Comparison of ENCODE assay signal across 8 cellular contexts in the genomic region with DNA sequence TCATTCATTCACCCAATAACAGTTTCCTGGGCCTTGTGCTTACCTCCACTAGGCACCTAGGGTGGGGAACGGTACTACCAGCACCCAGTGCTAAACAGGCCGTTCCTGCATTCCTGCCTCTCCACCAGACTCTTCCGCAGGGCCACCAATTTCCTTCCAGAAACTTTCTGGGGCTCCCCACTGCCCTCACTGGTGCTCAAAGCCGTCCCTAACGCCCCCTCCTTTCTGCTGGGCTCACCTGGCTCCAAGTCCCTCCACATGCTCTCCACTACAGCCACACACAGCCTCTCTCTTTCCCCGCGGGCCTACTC. TPM values are rescaled to one million over a fixed set of nuclear protein-coding genes. Genes with fewer than 3 reads are reported as not detected.
DNase-seq lines count a peak whose midpoint lies in the region; ATAC-seq and TF ChIP-seq lines count a peak whose summit lies in the region.

No MANE protein-coding gene starts in this region.

- H3K4me3 Mint-ChIP-seq in WTC11, result peak overlapping the region; percentile 62
- peak overlapping the region; percentile 83 to 91 for H3K4me3 Mint-ChIP-seq in stimulated activated naive B cell treated with anti-CD40 and anti-IgM and Interleukin-4, amounts not matched to agents 10 μg/mL and 1 μg/mL and 100 μg/mL, for 72 hours

- H3K9me3 ChIP-seq in hepatocyte (ENCODE audit: low read depth), result no peaks in the 10 kb centered on the region

- no peaks in the 10 kb centered on the region for H3K9me2 ChIP-seq in hepatocyte (replicated peaks; ENCODE audit: insufficient read depth)

- peaks cover 11% of the 10 kb centered on the region for H3K36me3 Mint-ChIP-seq in WTC11
- H3K36me3 Mint-ChIP-seq in stimulated activated naive B cell treated with anti-CD40 and anti-IgM and Interleukin-4, amounts not matched to agents 10 μg/mL and 1 μg/mL and 100 μg/mL, for 72 hours, result peaks cover 35 to 48% of the 10 kb centered on the region in 2 donors

- CTCF ChIA-PET in WTC11 (lab: Charles Lee), result no interaction called here

- DNase-seq in HFF-Myc (ENCODE audit: extremely low read depth, low read depth), result no peak
- DNase-seq in WTC11 (ENCODE audit: low spot score), result no peak
- DNase-seq in hepatocyte (ENCODE audit: low spot score), result no peak
- no peak for DNase-seq in stimulated activated naive B cell treated with anti-CD40 and anti-IgM and Interleukin-4, amounts not matched to agents 10 μg/mL and 1 μg/mL and 100 μg/mL, for 72 hours
- DNase-seq in activated CD8-positive, alpha-beta memory T cell treated with anti-CD3 and anti-CD28 coated beads, Interleukin-2, amount 50 U/mL, for 4 hours, result no peak
- DNase-seq in NCI-H1417 (lab: John Stamatoyannopoulos, UW), result no peak

- H3K27me3 ChIP-seq in hepatocyte, result no peaks in the 10 kb centered on the region

- POLR2A ChIA-PET in WTC11 (lab: Charles Lee), result no interaction called here

- 60% methylated on average over 7 of the region's 7 CpGs for WGBS in hepatocyte (ENCODE audit: low lambda C conversion rate, missing lambda C conversion rate)

- H3K4me1 Mint-ChIP-seq in WTC11, result peaks cover 61% of the 10 kb centered on the region
- peaks cover 41 to 55% of the 10 kb centered on the region in 2 donors for H3K4me1 Mint-ChIP-seq in stimulated activated naive B cell treated with anti-CD40 and anti-IgM and Interleukin-4, amounts not matched to agents 10 μg/mL and 1 μg/mL and 100 μg/mL, for 72 hours

- ATAC-seq in WTC11, result peak; percentile 14; the same call in 1 of the 2 replicates
- peak in 1 of 2 donors; percentile 7 for ATAC-seq in stimulated activated naive B cell treated with anti-CD40 and anti-IgM and Interleukin-4, amounts not matched to agents 10 μg/mL and 1 μg/mL and 100 μg/mL, for 72 hours (replicated peaks)
- ATAC-seq in GM19023 (IDR thresholded peaks at IDR 0.05; ENCODE audit: unreplicated experiment), result no peak
- ATAC-seq in esophagus mucosa, result no peak

- H3K27ac ChIP-seq in hepatocyte, result peak overlapping the region; percentile 99

- H3K4me3 ChIP-seq in HFF-Myc (replicated peaks; ENCODE audit: low read depth, low read length) (peak overlapping the region; percentile 62), hepatocyte (peak overlapping the region; percentile 96)

- H3K4me1 ChIP-seq in hepatocyte (ENCODE audit: insufficient read depth), result peaks cover 50% of the 10 kb centered on the region

- H3K27ac Mint-ChIP-seq in WTC11, result peak overlapping the region; percentile 56
- peak overlapping the region; percentile 88 for H3K27ac Mint-ChIP-seq in stimulated activated naive B cell treated with anti-CD40 and anti-IgM and Interleukin-4, amounts not matched to agents 10 μg/mL and 1 μg/mL and 100 μg/mL, for 72 hours

- H3K79me2 ChIP-seq in hepatocyte, result no peaks in the 10 kb centered on the region

- H3K9me3 Mint-ChIP-seq in WTC11, result no peaks in the 10 kb centered on the region
- no peaks in the 10 kb centered on the region for H3K9me3 Mint-ChIP-seq in stimulated activated naive B cell treated with anti-CD40 and anti-IgM and Interleukin-4, amounts not matched to agents 10 μg/mL and 1 μg/mL and 100 μg/mL, for 72 hours

- H4K20me1 ChIP-seq in hepatocyte (ENCODE audit: insufficient read depth, poor library complexity, severe bottlenecking), result no peaks in the 10 kb centered on the region

- peak overlapping the region; percentile 99 for H3K4me2 ChIP-seq in hepatocyte

- peaks cover 12% of the 10 kb centered on the region for H3K27me3 Mint-ChIP-seq in WTC11 (ENCODE audit: low read depth)
- peaks cover 0 to 4% of the 10 kb centered on the region in 2 donors for H3K27me3 Mint-ChIP-seq in stimulated activated naive B cell treated with anti-CD40 and anti-IgM and Interleukin-4, amounts not matched to agents 10 μg/mL and 1 μg/mL and 100 μg/mL, for 72 hours

- H3K36me3 ChIP-seq in hepatocyte (replicated peaks; ENCODE audit: insufficient read depth, low read depth), result no peaks in the 10 kb centered on the region

- no peak overlapping the region for H2AFZ ChIP-seq in hepatocyte

- TF ChIP-seq CTCF in HFF-Myc (IDR thresholded peaks at IDR 0.05; ENCODE audit: low read depth, low read length, missing control alignments), result no peak
- TF ChIP-seq CTCF in WTC11 (IDR thresholded peaks at IDR 0.05), result no peak
- no peak for TF ChIP-seq CTCF in hepatocyte (IDR thresholded peaks at IDR 0.05; ENCODE audit: poor library complexity)

TF ChIP-seq in WTC11, 78 proteins besides CTCF, POLR2A, EP300 and RAD21:
- TF ChIP-seq, protein P1, sequence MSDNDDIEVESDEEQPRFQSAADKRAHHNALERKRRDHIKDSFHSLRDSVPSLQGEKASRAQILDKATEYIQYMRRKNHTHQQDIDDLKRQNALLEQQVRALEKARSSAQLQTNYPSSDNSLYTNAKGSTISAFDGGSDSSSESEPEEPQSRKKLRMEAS (CRISPR knock-in tag; IDR thresholded peaks at IDR 0.05), result 0 out of 2 replicates have a peak, but pooled peaks have one; percentile 6
- TF ChIP-seq ATF1 (CRISPR knock-in tag; IDR thresholded peaks at IDR 0.05), result no peak

RNA-seq across cellular contexts. Expression of a gene that starts 1.4 kb away (rescaled TPM):
- total RNA-seq in WTC11 (2021), result 29.3 to 39.0 TPM (median 35.4 TPM) in 3 replicates
- 33.7 and 34.8 TPM in 2 replicates for total RNA-seq in hepatocyte
- 25.4 and 30.9 TPM in 2 replicates for polyA plus RNA-seq in hepatocyte
- 25.3 TPM for total RNA-seq in esophagus mucosa

RNA-seq across cellular contexts. Expression of a gene that starts 32.9 kb away (rescaled TPM):
- total RNA-seq in WTC11 (2021) (61.1 to 65.9 TPM (median 65.8 TPM) in 3 replicates), hepatocyte (13.3 and 14.7 TPM in 2 replicates), esophagus mucosa (45.2 TPM)
- 10.4 and 12.1 TPM in 2 replicates for polyA plus RNA-seq in hepatocyte

RNA-seq across cellular contexts. Expression of a gene that starts 51.0 kb away (rescaled TPM):
- 1.8 to 3.1 TPM (median 2.9 TPM) in 3 replicates for total RNA-seq in WTC11 (2021)
- total RNA-seq in hepatocyte, result 4.0 and 5.4 TPM in 2 replicates
- polyA plus RNA-seq in hepatocyte, result 2.2 and 3.3 TPM in 2 replicates
- total RNA-seq in esophagus mucosa, result 1.2 TPM
